In the genomic region with DNA sequence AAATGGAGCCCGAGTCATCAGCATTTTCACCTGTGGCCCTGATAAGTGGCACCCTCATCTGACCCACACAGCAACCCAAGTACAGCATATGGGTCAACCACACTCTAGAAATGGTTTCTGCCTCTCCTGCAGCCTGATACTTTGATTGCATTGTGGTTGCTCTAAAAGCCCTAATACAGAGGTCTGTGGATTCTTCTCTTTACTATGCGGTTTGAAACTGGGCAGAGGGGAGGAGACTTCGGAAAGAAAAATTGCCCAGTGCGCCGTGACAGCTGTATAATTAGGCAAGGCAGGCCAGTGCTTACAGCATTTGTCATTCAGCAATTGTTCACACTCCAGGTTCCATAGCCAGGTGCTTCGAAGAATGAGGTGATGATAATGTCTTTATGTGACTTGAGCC, we compare ENCODE assay signal across 19 cellular contexts.
DNase-seq lines count a peak whose midpoint lies in the region; ATAC-seq and TF ChIP-seq lines count a peak whose summit lies in the region.
"Had no signal": no experiment of that assay in that cellular context is flagged by ENCODE, and none has a peak within 500 bp of the region (broad histone marks: within the 10 kb centered on the region; RNA-seq: fewer than 3 reads in every experiment).

No MANE protein-coding gene starts in this region.

- TF ChIP-seq POLR2A in transverse colon (IDR thresholded peaks at IDR 0.05), result no peak

- intact Hi-C loops in transverse colon (cut with DNase I; ENCODE audit: low total_unique reads), result no loop called here

- no peaks in the 10 kb centered on the region for H3K4me1 ChIP-seq in transverse colon

- no peaks in the 10 kb centered on the region for H3K27me3 ChIP-seq in transverse colon

- in situ Hi-C loops in transverse colon (cut with MboI; ENCODE audit: low pct_ligation_motif_present in 1 of 4, low pct_unique_long_range_greater_than_20kb in 1 of 4, low sequenced_read_pairs in 3 of 4), result no loop called here

- TF ChIP-seq CTCF in transverse colon (IDR thresholded peaks at IDR 0.05), result no peak

- TF ChIP-seq EP300 in transverse colon (IDR thresholded peaks at IDR 0.05; ENCODE audit: low read depth), result no peak

- no peak for ATAC-seq in HG02642 (IDR thresholded peaks at IDR 0.05; ENCODE audit: poor library complexity, unreplicated experiment)
- ATAC-seq: activated CD4-positive, CD25-positive, alpha-beta regulatory T cell treated with anti-CD3 and anti-CD28 coated beads, Interleukin-2, amount 50 U/mL, for 24 hours; HCT116 had no signal

- H3K27ac ChIP-seq in transverse colon, result no peak overlapping the region

- no peaks in the 10 kb centered on the region for H3K9me3 ChIP-seq in transverse colon

- DNase-seq in DMS153 (lab: John Stamatoyannopoulos, UW), result peak; percentile 63
- peak; percentile 48 for DNase-seq in NCI-H1105 treated with DMSO at 0.1 percent for 48 hours (lab: John Stamatoyannopoulos, UW)
- DNase-seq in NCI-H2227 (lab: John Stamatoyannopoulos, UW; ENCODE audit: unreplicated experiment), result peak; percentile 76
- DNase-seq in astrocyte of the hippocampus (ENCODE audit: low read depth, low spot score), result peak; percentile 48
- DNase-seq in middle frontal gyrus (ENCODE audit: extremely low spot score, low spot score), result no peak
- no peak for DNase-seq in EL
- DNase-seq in transverse colon, result no peak
- DNase-seq: activated CD4-positive, alpha-beta memory T cell treated with anti-CD3 and anti-CD28 coated beads, Interleukin-2, amount 10 ng/mL, durations not matched to agents 7 days and 5 days; activated effector memory CD4-positive, alpha-beta T cell treated with anti-CD3 and anti-CD28 coated beads, Interleukin-2, amount 50 U/mL, for 16 hours; C1 segment of cervical spinal cord; cortex of kidney; GF-D8; Karpas-422; NCI-H446 treated with DMSO at 0.1 percent for 48 hours; SW 1271 had no signal

- no peak overlapping the region for H3K4me3 ChIP-seq in transverse colon
- H3K4me3 ChIP-seq: lung had no signal

- no peaks in the 10 kb centered on the region for H3K36me3 ChIP-seq in transverse colon

- 90 to 100% methylated on average over 1 to 6 of the region's 6 CpGs for WGBS in transverse colon (ENCODE audit: low coverage in 1 of 2), 2 donors

Comparison
In these comparisons a context has a peak if more than half of its experiments do, and no peak if none do; other contexts are left out.
1. DNase-seq: peak in DMS153 (single experiment), NCI-H1105 treated with DMSO at 0.1 percent for 48 hours (single experiment), NCI-H2227 (single experiment) and astrocyte of the hippocampus (single experiment); none in middle frontal gyrus (single experiment), EL (single experiment) and transverse colon (single experiment).